ENCODE assay signal across 8 cellular contexts in the genomic region with DNA sequence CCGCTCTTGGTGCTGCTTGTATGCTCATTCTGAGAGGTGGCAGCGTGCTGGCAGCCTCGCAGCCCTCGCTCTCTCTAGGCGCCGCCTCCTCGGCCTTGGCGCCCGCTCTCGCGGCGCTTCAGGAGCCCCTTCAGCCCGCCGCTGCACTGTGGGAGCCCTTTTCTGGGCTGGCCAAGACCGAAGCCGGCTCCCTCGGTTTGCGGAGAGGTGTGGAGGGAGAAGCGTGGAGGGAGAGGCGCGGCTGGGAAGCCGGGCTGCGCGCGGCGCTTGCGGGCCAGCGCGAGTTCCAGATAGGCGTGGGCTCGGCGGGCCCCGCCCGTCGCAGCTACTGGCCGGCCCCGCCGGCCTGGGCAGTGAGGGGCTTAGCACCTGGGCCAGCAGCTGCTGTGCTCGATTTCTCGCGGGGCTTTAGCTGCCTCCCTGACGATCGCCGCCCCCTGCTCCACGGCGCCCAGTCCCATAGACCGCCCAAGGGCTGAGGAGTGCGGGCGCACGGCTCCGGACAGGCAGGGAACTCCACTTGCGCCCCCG. TPM values are rescaled to one million over a fixed set of nuclear protein-coding genes. Genes with fewer than 3 reads are reported as not detected.
DNase-seq lines count a peak whose midpoint lies in the region; ATAC-seq and TF ChIP-seq lines count a peak whose summit lies in the region.

No MANE protein-coding gene starts in this region.

- no peaks in the 10 kb centered on the region for H4K20me1 ChIP-seq in BLaER1 treated with 17β-estradiol and CSF1 and Interleukin-3, amounts not matched to agents 10 nM and 100 nM

- H3K27ac ChIP-seq in BLaER1 treated with 17β-estradiol and CSF1 and Interleukin-3, amounts not matched to agents 10 nM and 100 nM = peak overlapping the region in 2 of 11 experiments; percentile 10 to 48; a peak in 2 of 22 replicates
- H3K27ac ChIP-seq in left ventricle myocardium inferior (replicated peaks) (peak overlapping the region; percentile 72), sigmoid colon (peak overlapping the region; percentile 83 to 92 (median 85))

- ATAC-seq in HG03432 (IDR thresholded peaks at IDR 0.05; ENCODE audit: unreplicated experiment) = peak; percentile 77
- ATAC-seq in activated naive CD4-positive, alpha-beta T cell treated with anti-CD3 and anti-CD28 coated beads, Interleukin-2, amount 50 U/mL, for 72 hours = peak; percentile 81 to 86
- no peak for ATAC-seq in GM18861 (IDR thresholded peaks at IDR 0.05; ENCODE audit: unreplicated experiment)

- H3K36me3 ChIP-seq in BLaER1 treated with 17β-estradiol and CSF1 and Interleukin-3, amounts not matched to agents 10 nM and 100 nM = peaks cover 0 to 4% (median 0%) of the 10 kb centered on the region in 11 experiments; a peak in 2 of 22 replicates
- no peaks in the 10 kb centered on the region for H3K36me3 ChIP-seq in left ventricle myocardium inferior
- no peaks in the 10 kb centered on the region for H3K36me3 ChIP-seq in sigmoid colon

- TF ChIP-seq CTCF in left ventricle myocardium inferior (IDR thresholded peaks at IDR 0.05; ENCODE audit: borderline replicate concordance) (no peak), sigmoid colon (IDR thresholded peaks at IDR 0.05) (no peak)

- no peak for TF ChIP-seq EP300 in sigmoid colon (IDR thresholded peaks at IDR 0.05)

- H3K4me3 ChIP-seq in BLaER1 treated with 17β-estradiol and CSF1 and Interleukin-3, amounts not matched to agents 10 nM and 100 nM = peak overlapping the region; percentile 42 to 66 (median 53); a peak in 19 of 20 replicates
- peak overlapping the region; percentile 72 for H3K4me3 ChIP-seq in left ventricle myocardium inferior
- H3K4me3 ChIP-seq in sigmoid colon = peak overlapping the region; percentile 45 to 64 (median 57)

- intact Hi-C loops in left ventricle myocardium inferior (cut with micrococcal nuclease) = loop anchor here (5.0 to 10.0 kb wide), 2 partner anchors 296 to 423 kb away; a partner anchor contains a TSS
- intact Hi-C loops in sigmoid colon (cut with DNase I) = loop anchor here (5.0 to 10.0 kb wide), 3 partner anchors 188 to 566 kb away; a partner anchor contains a TSS

- WGBS in sigmoid colon, 2 donors = 22 to 28% methylated on average over 53 of the region's 53 CpGs

- H3K9me3 Mint-ChIP-seq in activated naive CD4-positive, alpha-beta T cell treated with anti-CD3 and anti-CD28 coated beads, Interleukin-2, amount 50 U/mL, for 72 hours = peaks cover 6 to 10% of the 10 kb centered on the region in 2 donors

- H3K4me1 ChIP-seq in BLaER1 treated with 17β-estradiol and CSF1 and Interleukin-3, amounts not matched to agents 10 nM and 100 nM = peaks cover 9 to 28% (median 19%) of the 10 kb centered on the region in 10 experiments
- H3K4me1 ChIP-seq in left ventricle myocardium inferior (peaks cover 18% of the 10 kb centered on the region), sigmoid colon (peaks cover 0 to 18% (median 11%) of the 10 kb centered on the region in 4 donors)

- no peak for TF ChIP-seq POLR2A in sigmoid colon (IDR thresholded peaks at IDR 0.05)

- peaks cover 0 to 11% of the 10 kb centered on the region in 2 donors for H3K36me3 Mint-ChIP-seq in activated naive CD4-positive, alpha-beta T cell treated with anti-CD3 and anti-CD28 coated beads, Interleukin-2, amount 50 U/mL, for 72 hours

- H3K27me3 ChIP-seq in BLaER1 treated with 17β-estradiol and CSF1 and Interleukin-3, amounts not matched to agents 10 nM and 100 nM = peaks cover 11 to 23% (median 19%) of the 10 kb centered on the region in 11 experiments
- H3K27me3 ChIP-seq in left ventricle myocardium inferior (ENCODE audit: low read depth) (no peaks in the 10 kb centered on the region), sigmoid colon (no peaks in the 10 kb centered on the region)

- peaks cover 40 to 57% (median 47%) of the 10 kb centered on the region in 11 experiments for H3K9me3 ChIP-seq in BLaER1 treated with 17β-estradiol and CSF1 and Interleukin-3, amounts not matched to agents 10 nM and 100 nM (replicated peaks in 1 of 11)
- H3K9me3 ChIP-seq in left ventricle myocardium inferior (replicated peaks) (peaks cover 13% of the 10 kb centered on the region), sigmoid colon (peaks cover 0 to 12% (median 6%) of the 10 kb centered on the region in 4 donors)

- DNase-seq in activated naive CD4-positive, alpha-beta T cell treated with anti-CD3 and anti-CD28 coated beads, Interleukin-2, amount 50 U/mL, for 72 hours (ENCODE audit: low spot score in 2 of 2) = peak in 1 of 2 donors; percentile 32
- DNase-seq in left ventricle myocardium inferior (peak; percentile 44), sigmoid colon (peak; percentile 75), NCI-H345 (lab: John Stamatoyannopoulos, UW) (no peak), NCI-H1105 treated with DMSO at 0.1 percent for 48 hours (lab: John Stamatoyannopoulos, UW) (no peak)

- peak overlapping the region in 8 of 11 experiments; percentile 11 to 59 (median 32); a peak in 6 of 22 replicates for H3K9ac ChIP-seq in BLaER1 treated with 17β-estradiol and CSF1 and Interleukin-3, amounts not matched to agents 10 nM and 100 nM

- peak overlapping the region; percentile 26 to 70 (median 54); a peak in 19 of 22 replicates for H3K4me2 ChIP-seq in BLaER1 treated with 17β-estradiol and CSF1 and Interleukin-3, amounts not matched to agents 10 nM and 100 nM

- no peak overlapping the region for H3K27ac Mint-ChIP-seq in activated naive CD4-positive, alpha-beta T cell treated with anti-CD3 and anti-CD28 coated beads, Interleukin-2, amount 50 U/mL, for 72 hours

RNA-seq across cellular contexts. Expression of a gene that starts 19.5 kb away (rescaled TPM):
- total RNA-seq in activated naive CD4-positive, alpha-beta T cell treated with anti-CD3 and anti-CD28 coated beads, Interleukin-2, amount 50 U/mL, for 72 hours = 1 to 10 TPM; 3.9 TPM
- total RNA-seq in left ventricle myocardium inferior = 17.2 TPM
- 10 to 100 TPM; 39.0 to 70.4 (median 51.8) TPM for total RNA-seq in sigmoid colon
- polyA plus RNA-seq in sigmoid colon = 10 to 100 TPM in 2 of 3 donors, 1 to 10 TPM in 1; 9.0 to 13.8 (median 13.4) TPM

Comparison
In these comparisons a context has a peak if more than half of its experiments do, and no peak if none do; other contexts are left out.
1. DNase-seq: peak in left ventricle myocardium inferior (single experiment) and sigmoid colon (single experiment); none in NCI-H345 (single experiment) and NCI-H1105 treated with DMSO at 0.1 percent for 48 hours (single experiment).
2. Peak in every context shown above with its lines, with median percentiles within 50 percentile points of each other: H3K4me3 ChIP-seq.